12 cellular contexts compared by ENCODE assay signal in genomic region chr2:241680827-241681599, GRCh38. TPM values are rescaled to one million over a fixed set of nuclear protein-coding genes. Genes with fewer than 3 reads are reported as not detected.
DNase-seq lines count a peak whose midpoint lies in the region; ATAC-seq and TF ChIP-seq lines count a peak whose summit lies in the region.
"Had no signal": no experiment of that assay in that cellular context is flagged by ENCODE, and none has a peak within 500 bp of the region (broad histone marks: within the 10 kb centered on the region; RNA-seq: fewer than 3 reads in every experiment).

No MANE protein-coding gene starts in this region.

- no peaks in the 10 kb centered on the region for H3K9me3 ChIP-seq in PC-3 (ENCODE audit: low read length)
- H3K9me3 ChIP-seq: pancreas had no signal

- no peak overlapping the region for H2AFZ ChIP-seq in PC-3 (ENCODE audit: low read length)

- TF ChIP-seq CTCF in PC-3 (conservative IDR thresholded peaks at IDR 0.05; ENCODE audit: low read depth, low read length) (no peak), omental fat pad (IDR thresholded peaks at IDR 0.05) (no peak)

- POLR2A ChIA-PET in PC-3 (lab: Charles Lee; ENCODE audit: unreplicated experiment): interaction anchor here (0.6 kb wide), 1 partner anchor 21 kb away, joined by 3 read pairs; no protein-coding TSS in a partner anchor
- POLR2A ChIA-PET in activated CD4-positive, alpha-beta memory T cell treated with anti-CD3 and anti-CD28 coated beads for 36 hours (lab: Charles Lee): interaction anchor here (0.7 kb wide), 1 partner anchor 827 kb away, joined by 3 read pairs; no protein-coding TSS in a partner anchor

- H3K4me3 Mint-ChIP-seq in activated CD4-positive, alpha-beta memory T cell treated with anti-CD3 and anti-CD28 coated beads for 36 hours: no peak overlapping the region
- H3K4me3 Mint-ChIP-seq: T-helper 2 cell treated with Interferon-gamma antibody and Interleukin-4, amounts not matched to agents 5 μg/mL and 100 μg/mL, for 36 hours had no signal

- no peak overlapping the region for H3K9ac ChIP-seq in PC-3 (ENCODE audit: low read length)

- no peaks in the 10 kb centered on the region for H3K27me3 Mint-ChIP-seq in activated CD4-positive, alpha-beta memory T cell treated with anti-CD3 and anti-CD28 coated beads for 36 hours

- peak overlapping the region; percentile 45 for H3K4me2 ChIP-seq in PC-3 (ENCODE audit: low read length)

- H3K27ac Mint-ChIP-seq in activated CD4-positive, alpha-beta memory T cell treated with anti-CD3 and anti-CD28 coated beads for 36 hours: no peak overlapping the region
- H3K27ac Mint-ChIP-seq: T-helper 2 cell treated with Interferon-gamma antibody and Interleukin-4, amounts not matched to agents 5 μg/mL and 100 μg/mL, for 36 hours had no signal

- peak; percentile 95 for ATAC-seq in PC-3
- peak; percentile 83 for ATAC-seq in omental fat pad (ENCODE audit: low FRiP score)

- no TSS peak for BruUV-seq in PC-3 (replicated peaks; lab: Mats Ljungman, UMichigan)

- no peaks in the 10 kb centered on the region for H3K9me3 Mint-ChIP-seq in activated CD4-positive, alpha-beta memory T cell treated with anti-CD3 and anti-CD28 coated beads for 36 hours
- H3K9me3 Mint-ChIP-seq: T-helper 2 cell treated with Interferon-gamma antibody and Interleukin-4, amounts not matched to agents 5 μg/mL and 100 μg/mL, for 36 hours had no signal

- no peak overlapping the region for H3K4me3 ChIP-seq in PC-3 (ENCODE audit: low read length)
- H3K4me3 ChIP-seq: pancreas had no signal

- H3K27ac ChIP-seq in PC-3 (ENCODE audit: low read length): peak overlapping the region; percentile 39; the same call in 1 of the 2 replicates
- H3K27ac ChIP-seq: pancreas had no signal

- H3K9me2 ChIP-seq in PC-3 (replicated peaks; ENCODE audit: low read length): no peaks in the 10 kb centered on the region

- H3K79me2 ChIP-seq in PC-3 (ENCODE audit: low read length): peaks cover 57% of the 10 kb centered on the region

- intact Hi-C loops in PC-3 (cut with micrococcal nuclease): no loop called here
- intact Hi-C loops in activated CD4-positive, alpha-beta memory T cell treated with anti-CD3 and anti-CD28 coated beads for 36 hours (cut with micrococcal nuclease): no loop called here

- no peaks in the 10 kb centered on the region for H3K27me3 ChIP-seq in PC-3 (ENCODE audit: low read length)
- H3K27me3 ChIP-seq: pancreas had no signal

- peak; percentile 92 for DNase-seq in COLO829 (ENCODE audit: low spot score)
- peak; percentile 70 for DNase-seq in PC-3
- DNase-seq in epidermal melanocyte (ENCODE audit: insufficient read length, low spot score): peak; percentile 53
- DNase-seq in omental fat pad (ENCODE audit: low spot score): no peak
- DNase-seq in OCI-M2 (lab: John Stamatoyannopoulos, UW; ENCODE audit: unreplicated experiment): no peak
- no peak for DNase-seq in activated CD4-positive, alpha-beta memory T cell treated with anti-CD3 and anti-CD28 coated beads for 36 hours
- no peak for DNase-seq in activated CD8-positive, alpha-beta memory T cell treated with anti-CD3 and anti-CD28 coated beads, Interleukin-2, amount 50 U/mL, for 48 hours
- DNase-seq in activated gamma-delta T cell treated with Interleukin-2 at 50 U/mL for 16 hours: no peak
- DNase-seq: activated naive CD4-positive, alpha-beta T cell treated with anti-CD3 and anti-CD28 coated beads, Interleukin-2, amount 50 U/mL, for 16 hours; NCI-H187 had no signal

- H3K4me1 ChIP-seq in PC-3 (ENCODE audit: insufficient read depth, low read length): peaks cover 22% of the 10 kb centered on the region

- peaks cover 18% of the 10 kb centered on the region for H3K4me1 Mint-ChIP-seq in activated CD4-positive, alpha-beta memory T cell treated with anti-CD3 and anti-CD28 coated beads for 36 hours (ENCODE audit: low read depth)

- H4K20me1 ChIP-seq in PC-3 (ENCODE audit: low read length): no peaks in the 10 kb centered on the region

- CTCF ChIA-PET in PC-3 (lab: Charles Lee): no interaction called here
- CTCF ChIA-PET in activated CD4-positive, alpha-beta memory T cell treated with anti-CD3 and anti-CD28 coated beads for 36 hours (lab: Charles Lee): no interaction called here

- H3F3A ChIP-seq in PC-3 (ENCODE audit: low read length, unreplicated experiment): no peaks in the 10 kb centered on the region

- peaks cover 34% of the 10 kb centered on the region for H3K36me3 ChIP-seq in PC-3 (ENCODE audit: low read depth, low read length)

- peaks cover 47% of the 10 kb centered on the region for H3K36me3 Mint-ChIP-seq in activated CD4-positive, alpha-beta memory T cell treated with anti-CD3 and anti-CD28 coated beads for 36 hours

RNA-seq across cellular contexts. Expression of gene DTYMK, which starts 5.6 kb away (rescaled TPM):
- total RNA-seq in PC-3 (2014; rRNA removed) (130 and 155 TPM in 2 replicates), omental fat pad (10 to 100 TPM; 10.3 to 31.7 (median 15.3) TPM)
- 10 to 100 TPM; 85.9 to 88.7 TPM for total RNA-seq in activated CD4-positive, alpha-beta memory T cell treated with anti-CD3 and anti-CD28 coated beads for 36 hours

RNA-seq across cellular contexts. Expression of gene ING5, which starts 20.8 kb away (rescaled TPM):
- total RNA-seq in PC-3 (2014; rRNA removed) (30.2 and 32.1 TPM in 2 replicates), omental fat pad (10 to 100 TPM; 24.2 to 33.0 (median 26.4) TPM)
- total RNA-seq in activated CD4-positive, alpha-beta memory T cell treated with anti-CD3 and anti-CD28 coated beads for 36 hours: 10 to 100 TPM; 35.7 to 36.6 TPM

RNA-seq across cellular contexts. Expression of gene ATG4B, which starts 43.5 kb away (rescaled TPM):
- total RNA-seq in PC-3 (2014; rRNA removed) (83.0 and 88.6 TPM in 2 replicates), omental fat pad (10 to 100 TPM; 40.4 to 67.1 (median 50.3) TPM)
- 10 to 100 TPM; 85.0 to 85.9 TPM for total RNA-seq in activated CD4-positive, alpha-beta memory T cell treated with anti-CD3 and anti-CD28 coated beads for 36 hours

RNA-seq across cellular contexts. Expression of gene THAP4, which starts 44.1 kb away (rescaled TPM):
- total RNA-seq in PC-3 (2014; rRNA removed) (75.1 and 102 TPM in 2 replicates), omental fat pad (10 to 100 TPM; 29.5 to 55.1 (median 44.8) TPM)
- 10 to 100 TPM; 43.7 to 44.5 TPM for total RNA-seq in activated CD4-positive, alpha-beta memory T cell treated with anti-CD3 and anti-CD28 coated beads for 36 hours

RNA-seq across cellular contexts. Expression of gene D2HGDH, which starts 53.4 kb away (rescaled TPM):
- total RNA-seq in PC-3 (2014; rRNA removed) (28.5 and 51.2 TPM in 2 replicates), omental fat pad (10 to 100 TPM; 12.4 to 31.2 (median 16.9) TPM)
- 10 to 100 TPM; 27.5 to 28.2 TPM for total RNA-seq in activated CD4-positive, alpha-beta memory T cell treated with anti-CD3 and anti-CD28 coated beads for 36 hours

Comparison
In these comparisons a context has a peak if more than half of its experiments do, and no peak if none do; other contexts are left out.
1. DNase-seq: peak in COLO829 (single experiment), PC-3 (single experiment) and epidermal melanocyte (single experiment); none in omental fat pad (single experiment), OCI-M2 (single experiment), activated CD4-positive, alpha-beta memory T cell treated with anti-CD3 and anti-CD28 coated beads for 36 hours (single experiment), activated CD8-positive, alpha-beta memory T cell treated with anti-CD3 and anti-CD28 coated beads, Interleukin-2, amount 50 U/mL, for 48 hours (single experiment) and activated gamma-delta T cell treated with Interleukin-2 at 50 U/mL for 16 hours (single experiment).